Comparison of ENCODE assay signal across 9 cellular contexts in the genomic region with DNA sequence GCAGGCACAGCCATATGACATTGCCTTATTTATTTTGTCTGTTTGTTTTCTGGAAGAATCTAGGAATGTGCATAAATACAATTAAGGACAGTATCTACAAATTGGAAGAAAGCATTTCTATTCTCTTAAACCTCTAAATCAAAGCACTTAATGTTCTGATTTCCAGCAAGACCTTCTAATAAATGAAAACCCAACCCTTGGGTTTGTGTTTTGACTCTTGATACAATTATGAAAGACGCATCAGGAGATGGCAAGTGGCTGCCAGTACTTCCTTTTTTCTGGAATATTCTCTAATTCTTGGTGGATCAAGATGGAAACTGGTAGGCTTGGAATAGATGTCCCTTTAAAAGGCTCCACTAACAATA. TPM values are rescaled to one million over a fixed set of nuclear protein-coding genes. Genes with fewer than 3 reads are reported as not detected.
DNase-seq lines count a peak whose midpoint lies in the region; ATAC-seq and TF ChIP-seq lines count a peak whose summit lies in the region.
"Had no signal": no experiment of that assay in that cellular context is flagged by ENCODE, and none has a peak within 500 bp of the region (broad histone marks: within the 10 kb centered on the region; RNA-seq: fewer than 3 reads in every experiment).

No MANE protein-coding gene starts in this region.

- DNase-seq in activated naive CD4-positive, alpha-beta T cell treated with anti-CD3 and anti-CD28 coated beads, Interleukin-2, amount 10 ng/mL, durations not matched to agents 7 days and 5 days, result no peak
- no peak for DNase-seq in activated naive CD4-positive, alpha-beta T cell treated with anti-CD3 and anti-CD28 coated beads, Interleukin-2, amount 50 U/mL, for 16 hours
- DNase-seq in cardiac fibroblast (ENCODE audit: low read depth in 2 of 2) (no peak), type B pancreatic cell (ENCODE audit: extremely low spot score, unreplicated experiment) (no peak), anterior cingulate cortex (lab: John Stamatoyannopoulos, UW) (no peak)
- no peak for DNase-seq in stimulated activated CD4-positive, alpha-beta T cell treated with anti-CD3 and anti-CD28 coated beads, Interleukin-1b, Interleukin-23, amount 100 ng/mL, for 48 hours

- H3K27ac Mint-ChIP-seq in activated naive CD4-positive, alpha-beta T cell treated with anti-CD3 and anti-CD28 coated beads, Interleukin-2, amount 10 ng/mL, durations not matched to agents 7 days and 5 days, result no peak overlapping the region
- peak overlapping the region; percentile 67 for H3K27ac Mint-ChIP-seq in type B pancreatic cell

- H3K36me3 ChIP-seq in mesodermal cell (ENCODE audit: control insufficient read depth, insufficient read depth, low read length), result no peaks in the 10 kb centered on the region

- ATAC-seq in HG03520 (IDR thresholded peaks at IDR 0.05; ENCODE audit: unreplicated experiment), result no peak

- peak overlapping the region; percentile 21 for H3K4me3 Mint-ChIP-seq in activated naive CD4-positive, alpha-beta T cell treated with anti-CD3 and anti-CD28 coated beads, Interleukin-2, amount 10 ng/mL, durations not matched to agents 7 days and 5 days
- peak overlapping the region; percentile 90 for H3K4me3 Mint-ChIP-seq in type B pancreatic cell

- H3K4me1 Mint-ChIP-seq in activated naive CD4-positive, alpha-beta T cell treated with anti-CD3 and anti-CD28 coated beads, Interleukin-2, amount 10 ng/mL, durations not matched to agents 7 days and 5 days, result peaks cover 12% of the 10 kb centered on the region
- peaks cover 14% of the 10 kb centered on the region for H3K4me1 Mint-ChIP-seq in type B pancreatic cell (ENCODE audit: unreplicated experiment)

- WGBS in mesodermal cell (ENCODE audit: insufficient coverage in 2 of 2), 2 experiments, result 100% methylated on average over 1 of the region's 1 CpG; no CpG with 5 or more reads in 1 of the 2 experiments

- peaks cover 63% of the 10 kb centered on the region for H3K27me3 Mint-ChIP-seq in activated naive CD4-positive, alpha-beta T cell treated with anti-CD3 and anti-CD28 coated beads, Interleukin-2, amount 10 ng/mL, durations not matched to agents 7 days and 5 days
- peaks cover 34% of the 10 kb centered on the region for H3K27me3 Mint-ChIP-seq in type B pancreatic cell

- CTCF ChIA-PET in activated naive CD4-positive, alpha-beta T cell treated with anti-CD3 and anti-CD28 coated beads, Interleukin-2, amount 10 ng/mL, durations not matched to agents 7 days and 5 days (lab: Charles Lee), result interaction anchor here (1.4 kb wide), 1 partner anchor 265 kb away, joined by 3 read pairs; no protein-coding TSS in a partner anchor

- H3K27ac ChIP-seq in mesodermal cell (ENCODE audit: low read depth, low read length, severe bottlenecking), result no peak overlapping the region

- H3K9me3 ChIP-seq in mesodermal cell (ENCODE audit: control insufficient read depth, low read length), result no peaks in the 10 kb centered on the region

- H3K9me3 Mint-ChIP-seq in activated naive CD4-positive, alpha-beta T cell treated with anti-CD3 and anti-CD28 coated beads, Interleukin-2, amount 10 ng/mL, durations not matched to agents 7 days and 5 days, result no peaks in the 10 kb centered on the region
- H3K9me3 Mint-ChIP-seq in type B pancreatic cell, result no peaks in the 10 kb centered on the region

- H3K4me1 ChIP-seq in mesodermal cell (ENCODE audit: control insufficient read depth, insufficient read depth, low read length, poor library complexity, severe bottlenecking), result peaks cover 14% of the 10 kb centered on the region

- peak overlapping the region; percentile 54 to 57 for H3K4me3 ChIP-seq in cardiac fibroblast (replicated peaks in 1 of 2; ENCODE audit: low read depth in 2 of 2, low read length in 2 of 2)
- H3K4me3 ChIP-seq in mesodermal cell (ENCODE audit: extremely low read depth, insufficient read depth, low read length, poor library complexity, severe bottlenecking), result peak overlapping the region; percentile 50

- TF ChIP-seq CTCF in cardiac fibroblast (IDR thresholded peaks at IDR 0.05; ENCODE audit: low read depth, low read length), result no peak
- TF ChIP-seq CTCF in type B pancreatic cell (conservative IDR thresholded peaks at IDR 0.05), result no peak

- no peaks in the 10 kb centered on the region for H3K36me3 Mint-ChIP-seq in activated naive CD4-positive, alpha-beta T cell treated with anti-CD3 and anti-CD28 coated beads, Interleukin-2, amount 10 ng/mL, durations not matched to agents 7 days and 5 days
- H3K36me3 Mint-ChIP-seq in type B pancreatic cell, result no peaks in the 10 kb centered on the region

RNA-seq across cellular contexts. Expression of a gene that starts 0.4 kb away (rescaled TPM):
- 40.8 TPM for polyA plus RNA-seq in mesodermal cell (2013, experiment 1 of 2)
- 42.3 TPM for polyA plus RNA-seq in mesodermal cell (2013, experiment 2 of 2)
- total RNA-seq in type B pancreatic cell (ENCODE audit: low replicate concordance), result 111 and 149 TPM in 2 replicates
- total RNA-seq: OCI-LY7 had no signal

RNA-seq across cellular contexts. Expression of a gene that starts 50.9 kb away (rescaled TPM):
- polyA plus RNA-seq in mesodermal cell (2013, experiment 1 of 2), result 310 TPM
- polyA plus RNA-seq in mesodermal cell (2013, experiment 2 of 2), result 298 TPM
- total RNA-seq in type B pancreatic cell (ENCODE audit: low replicate concordance), result 62.0 and 68.0 TPM in 2 replicates
